In the genomic region with DNA sequence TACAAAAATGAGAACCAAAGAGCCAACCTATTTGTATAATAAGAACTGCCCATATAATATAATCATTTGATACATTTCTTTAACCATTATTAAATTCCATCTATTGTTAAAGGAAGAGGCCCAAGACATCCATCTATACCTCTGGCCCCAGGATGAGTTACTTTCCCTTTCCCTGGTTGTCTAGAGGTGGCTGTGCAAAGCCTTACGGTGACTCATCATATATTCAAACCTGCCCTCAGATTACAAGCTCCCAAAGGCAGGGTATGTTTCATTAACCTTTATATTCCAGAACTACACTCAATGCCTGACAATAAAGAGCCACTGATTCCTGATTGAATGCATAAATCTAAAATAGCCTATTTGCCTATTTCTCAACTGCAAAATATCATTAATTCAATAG, we compare ENCODE assay signal across 25 cellular contexts.
A peak's percentile ranks its signal among the peaks of the same experiment; 100 is the strongest.
DNase-seq lines count a peak whose midpoint lies in the region; ATAC-seq and TF ChIP-seq lines count a peak whose summit lies in the region.
"Had no signal": no experiment of that assay in that cellular context is flagged by ENCODE, and none has a peak within 500 bp of the region (broad histone marks: within the 10 kb centered on the region; RNA-seq: fewer than 3 reads in every experiment).

No MANE protein-coding gene starts in this region.

- H3K9ac ChIP-seq in mammary epithelial cell (ENCODE audit: insufficient read depth, low read length) = no peak overlapping the region

- intact Hi-C loops in mammary epithelial cell (cut with micrococcal nuclease) (no loop called here), heart right ventricle (cut with DNase I) (no loop called here)

- TF ChIP-seq CTCF in mammary epithelial cell (conservative IDR thresholded peaks at IDR 0.05 in 1 of 2, IDR thresholded peaks at IDR 0.05 in 1 of 2; ENCODE audit: extremely low read depth in 1 of 2, insufficient read depth in 1 of 2, low read depth in 1 of 2, low read length in 2 of 2) (no peak), heart right ventricle (IDR thresholded peaks at IDR 0.05) (no peak), nephron progenitor cell (IDR thresholded peaks at IDR 0.05) (no peak)

- H3K4me2 ChIP-seq in mammary epithelial cell (ENCODE audit: insufficient read depth, low read depth, low read length) = no peak overlapping the region

- peaks cover 14% of the 10 kb centered on the region for H3K27me3 Mint-ChIP-seq in nephron progenitor cell (ENCODE audit: low read depth, poor library complexity)

- in situ Hi-C loops in mammary epithelial cell (cut with MboI; ENCODE audit: low sequenced_read_pairs in 2 of 2) = no loop called here

- no peaks in the 10 kb centered on the region for H3K9me3 ChIP-seq in mammary epithelial cell (replicated peaks; ENCODE audit: insufficient read depth, low read length)
- no peaks in the 10 kb centered on the region for H3K9me3 ChIP-seq in heart right ventricle
- H3K9me3 ChIP-seq: ascending aorta, neutrophil, sigmoid colon had no signal

- CTCF ChIA-PET in mammary epithelial cell (lab: Charles Lee; ENCODE audit: low non-redundant PET) = no interaction called here

- dilution Hi-C loops in mammary epithelial cell (cut with HindIII; ENCODE audit: low sequenced_read_pairs) = no loop called here

- H3K27me3 ChIP-seq in mammary epithelial cell (ENCODE audit: insufficient read depth, low read length) (no peaks in the 10 kb centered on the region), heart right ventricle (peaks cover 0 to 5% (median 0%) of the 10 kb centered on the region in 7 donors)
- H3K27me3 ChIP-seq: ascending aorta, neutrophil, sigmoid colon had no signal

- H2AFZ ChIP-seq in mammary epithelial cell (ENCODE audit: low read depth, low read length) = no peak overlapping the region

- H3K27ac ChIP-seq in mammary epithelial cell (ENCODE audit: insufficient read depth, low read depth, low read length) (no peak overlapping the region), heart right ventricle (no peak overlapping the region)
- H3K27ac ChIP-seq: ascending aorta, neutrophil, sigmoid colon had no signal

- no peak overlapping the region for H3K27ac Mint-ChIP-seq in nephron progenitor cell
- H3K27ac Mint-ChIP-seq: activated CD8-positive, alpha-beta T cell treated with anti-CD3 and anti-CD28 coated beads, Interleukin-2, amount 10 ng/mL, durations not matched to agents 7 days and 5 days; activated naive CD8-positive, alpha-beta T cell; stimulated activated naive B cell treated with anti-CD40 and anti-IgM and Interleukin-4, amounts not matched to agents 10 μg/mL and 1 μg/mL and 100 μg/mL, for 72 hours had no signal

- 0% methylated on average over 1 of the region's 1 CpG for WGBS in mammary epithelial cell (ENCODE audit: low coverage, missing lambda C conversion rate)
- WGBS in heart right ventricle, 2 donors = 70 to 72% methylated on average over 1 of the region's 1 CpG

- no peaks in the 10 kb centered on the region for H3K36me3 ChIP-seq in mammary epithelial cell (ENCODE audit: insufficient read depth, low read length)
- no peaks in the 10 kb centered on the region for H3K36me3 ChIP-seq in heart right ventricle
- H3K36me3 ChIP-seq: neutrophil, sigmoid colon had no signal

- peak; percentile 74 for DNase-seq in ELR (ENCODE audit: low read depth)
- peak; percentile 59 for DNase-seq in NCI-H226
- peak; percentile 73 for DNase-seq in mammary epithelial cell
- peak; percentile 28 for DNase-seq in kidney tubule cell (ENCODE audit: low spot score)
- no peak for DNase-seq in Kasumi-1 (lab: John Stamatoyannopoulos, UW)
- DNase-seq in heart right ventricle = no peak
- no peak for DNase-seq in nephron progenitor cell
- DNase-seq: activated CD8-positive, alpha-beta T cell treated with anti-CD3 and anti-CD28 coated beads, Interleukin-2, amount 10 ng/mL, durations not matched to agents 7 days and 5 days; activated effector memory CD4-positive, alpha-beta T cell treated with Interleukin-2 at 50 U/mL for 16 hours; C1 segment of cervical spinal cord; cerebellar nuclear complex; GOT3; mesendoderm; NCI-H1417; NCI-H2081; NCI-H446; Right ventricle myocardium superior; sigmoid colon; stimulated activated CD4-positive, alpha-beta T cell treated with anti-CD3 and anti-CD28 coated beads, Interleukin-4, amount 100 ng/mL, for 4 hours; stimulated activated naive B cell treated with anti-CD40 and anti-IgM and Interleukin-4, amounts not matched to agents 10 μg/mL and 1 μg/mL and 100 μg/mL, for 72 hours had no signal

- H3K4me1 ChIP-seq in mammary epithelial cell (ENCODE audit: insufficient read depth, low read length) (peaks cover 6% of the 10 kb centered on the region), heart right ventricle (no peaks in the 10 kb centered on the region)
- H3K4me1 ChIP-seq: ascending aorta, sigmoid colon had no signal

- H3K4me3 Mint-ChIP-seq in nephron progenitor cell = no peak overlapping the region
- H3K4me3 Mint-ChIP-seq: activated CD8-positive, alpha-beta T cell treated with anti-CD3 and anti-CD28 coated beads, Interleukin-2, amount 10 ng/mL, durations not matched to agents 7 days and 5 days; activated naive CD8-positive, alpha-beta T cell; stimulated activated naive B cell treated with anti-CD40 and anti-IgM and Interleukin-4, amounts not matched to agents 10 μg/mL and 1 μg/mL and 100 μg/mL, for 72 hours had no signal

- H4K20me1 ChIP-seq in mammary epithelial cell (ENCODE audit: insufficient read depth, low read length) = no peaks in the 10 kb centered on the region

- no peaks in the 10 kb centered on the region for H3K4me1 Mint-ChIP-seq in nephron progenitor cell
- H3K4me1 Mint-ChIP-seq: stimulated activated naive B cell treated with anti-CD40 and anti-IgM and Interleukin-4, amounts not matched to agents 10 μg/mL and 1 μg/mL and 100 μg/mL, for 72 hours had no signal

- no TSS peak for BruUV-seq in mammary epithelial cell (replicated peaks; lab: Mats Ljungman, UMichigan)

- peaks cover 15% of the 10 kb centered on the region for H3K9me3 Mint-ChIP-seq in nephron progenitor cell

- H3K79me2 ChIP-seq in mammary epithelial cell (ENCODE audit: insufficient read depth, low read length) = no peaks in the 10 kb centered on the region

- ATAC-seq in HG03354 (IDR thresholded peaks at IDR 0.05; ENCODE audit: poor library complexity, severe bottlenecking, unreplicated experiment) = no peak
- ATAC-seq in heart right ventricle = no peak
- ATAC-seq: activated CD8-positive, alpha-beta T cell treated with anti-CD3 and anti-CD28 coated beads, Interleukin-2, amount 10 ng/mL, durations not matched to agents 7 days and 5 days; K562; stimulated activated naive B cell treated with anti-CD40 and anti-IgM and Interleukin-4, amounts not matched to agents 10 μg/mL and 1 μg/mL and 100 μg/mL, for 72 hours had no signal

- no peak overlapping the region for H3K4me3 ChIP-seq in mammary epithelial cell (replicated peaks in 1 of 3; ENCODE audit: insufficient read depth in 1 of 3, low read depth in 2 of 3, low read length in 3 of 3)
- no peak overlapping the region for H3K4me3 ChIP-seq in heart right ventricle
- H3K4me3 ChIP-seq: ascending aorta, K562, sigmoid colon had no signal

- no peaks in the 10 kb centered on the region for H3K36me3 Mint-ChIP-seq in nephron progenitor cell (ENCODE audit: low read depth)
- H3K36me3 Mint-ChIP-seq: activated naive CD8-positive, alpha-beta T cell; stimulated activated naive B cell treated with anti-CD40 and anti-IgM and Interleukin-4, amounts not matched to agents 10 μg/mL and 1 μg/mL and 100 μg/mL, for 72 hours had no signal

Comparison
In these comparisons a context has a peak if more than half of its experiments do, and no peak if none do; other contexts are left out.
1. DNase-seq: peak in ELR (single experiment), NCI-H226 (single experiment), mammary epithelial cell (single experiment) and kidney tubule cell (single experiment); none in Kasumi-1 (0 of 2), heart right ventricle (0 of 2) and nephron progenitor cell (single experiment).